In genomic region chr14:42441615-42442014, GRCh38 we compare ENCODE assay signal across 9 cellular contexts.
"Had no signal": no experiment of that assay in that cellular context is flagged by ENCODE, and none has a peak within 500 bp of the region (broad histone marks: within the 10 kb centered on the region; RNA-seq: fewer than 3 reads in every experiment).

No MANE protein-coding gene starts in this region.

- H2AFZ ChIP-seq: GM23248 had no signal

- H3K9ac ChIP-seq: GM23248 had no signal

- H3K4me3 ChIP-seq: GM23248, HAP-1, K562 had no signal

- DNase-seq: GM23248, GOT3, H7, HFFc6, KG1 had no signal

- ATAC-seq: HCT116, K562 had no signal

- H3K9me3 ChIP-seq: HAP-1 had no signal

- H3K36me3 ChIP-seq: HAP-1 had no signal

- H3K27ac ChIP-seq: GM23248 had no signal

- FAIRE-seq: HTR-8/SVneo, K562 had no signal

- H3K4me1 ChIP-seq: HAP-1 had no signal

- H3K4me3 Mint-ChIP-seq: HFFc6 had no signal

- H3K27ac Mint-ChIP-seq: HFFc6 had no signal
